1 cellular context compared by ENCODE assay signal in the genomic region with DNA sequence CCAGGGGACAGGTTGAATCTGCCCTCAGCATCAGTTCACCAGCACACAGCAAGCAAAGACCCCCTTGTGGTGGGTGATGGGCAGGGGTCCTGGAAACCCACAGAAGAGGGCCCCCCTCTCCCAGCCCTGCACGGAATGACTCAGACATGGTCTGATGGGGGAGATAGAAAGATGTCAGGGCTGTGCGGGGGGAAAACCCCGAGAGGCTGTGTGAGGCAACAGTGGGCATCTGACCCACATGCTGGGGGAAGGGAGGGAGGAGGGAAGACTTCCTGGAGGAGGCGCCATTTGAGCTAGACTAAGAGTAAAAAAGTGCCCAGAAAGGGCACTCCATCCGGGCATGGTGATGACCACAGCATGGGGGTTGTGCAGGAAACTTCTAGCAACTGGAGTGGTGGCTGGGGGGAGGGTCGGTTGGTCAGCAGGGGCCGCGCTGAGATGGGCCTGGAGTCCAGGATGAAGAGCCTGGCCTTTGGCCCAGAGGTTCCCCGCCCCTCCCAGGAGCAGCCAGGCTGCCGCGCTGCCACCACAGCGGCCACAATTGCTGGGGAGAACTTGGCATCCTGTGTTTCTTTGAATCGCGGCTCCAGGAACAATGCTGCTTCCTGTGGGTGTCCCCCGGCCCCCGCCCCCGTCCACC.
TF ChIP-seq lines count a peak whose summit lies in the region.

No MANE protein-coding gene starts in this region.

TF ChIP-seq in IMR-90, 13 proteins besides CTCF, POLR2A, EP300 and RAD21:
- peak; percentile 45; the same call in 1 of the 2 replicates for TF ChIP-seq CEBPB (IDR thresholded peaks at IDR 0.05; ENCODE audit: low read depth, low read length)
- no peak for TF ChIP-seq RCOR1 (IDR thresholded peaks at IDR 0.05; ENCODE audit: insufficient replicate concordance, low read length)
